8 cellular contexts compared by ENCODE assay signal in genomic region chr5:72018158-72018803, GRCh38.
DNase-seq lines count a peak whose midpoint lies in the region; ATAC-seq and TF ChIP-seq lines count a peak whose summit lies in the region.

No MANE protein-coding gene starts in this region.

- in situ Hi-C loops in transverse colon (cut with MboI; ENCODE audit: low pct_ligation_motif_present in 1 of 4, low pct_unique_long_range_greater_than_20kb in 1 of 4, low sequenced_read_pairs in 3 of 4): loop anchor here in 1 of 4 donors (25.0 kb wide), 1 partner anchor 231 kb away; no protein-coding TSS in a partner anchor

- no peaks in the 10 kb centered on the region for H3K36me3 Mint-ChIP-seq in effector memory CD8-positive, alpha-beta T cell (ENCODE audit: insufficient read depth)
- peaks cover 6% of the 10 kb centered on the region for H3K36me3 Mint-ChIP-seq in natural killer cell treated with Interleukin-12 subunit alpha and Interleukin-12 subunit beta and Interleukin-15 and Interleukin-18, amount 100 ng/mL, for 72 hours

- WGBS in transverse colon (ENCODE audit: low coverage in 1 of 2), 2 donors: 30% methylated on average over 1 of the region's 1 CpG; no CpG with 5 or more reads in 1 of the 2 donors

- no peak for TF ChIP-seq EP300 in transverse colon (IDR thresholded peaks at IDR 0.05; ENCODE audit: low read depth)

- no peaks in the 10 kb centered on the region for H3K9me3 Mint-ChIP-seq in effector memory CD8-positive, alpha-beta T cell
- H3K9me3 Mint-ChIP-seq in natural killer cell treated with Interleukin-12 subunit alpha and Interleukin-12 subunit beta and Interleukin-15 and Interleukin-18, amount 100 ng/mL, for 72 hours: no peaks in the 10 kb centered on the region

- no peaks in the 10 kb centered on the region for H3K9me3 ChIP-seq in cardiac muscle cell (ENCODE audit: low read depth)
- H3K9me3 ChIP-seq in transverse colon: no peaks in the 10 kb centered on the region

- intact Hi-C loops in Right ventricle myocardium inferior (cut with DNase I) (loop anchor here (5.0 kb wide), 1 partner anchor 236 kb away; no protein-coding TSS in a partner anchor), transverse colon (cut with DNase I; ENCODE audit: low total_unique reads) (no loop called here)

- peak; percentile 27 to 63 for DNase-seq in cardiac muscle cell (ENCODE audit: low read depth in 1 of 2, low spot score in 1 of 2)
- DNase-seq in Right ventricle myocardium inferior (ENCODE audit: missing footprints): no peak
- peak; percentile 65 for DNase-seq in NB4 (ENCODE audit: low read depth)
- peak; percentile 25 to 53 for DNase-seq in activated CD4-positive, alpha-beta T cell treated with anti-CD3 and anti-CD28 coated beads, Interleukin-2, amount 50 U/mL, for 24 hours (ENCODE audit: low read depth in 1 of 2, low spot score in 1 of 2)
- peak; percentile 32 to 43 (median 42) for DNase-seq in effector memory CD8-positive, alpha-beta T cell
- DNase-seq in natural killer cell treated with Interleukin-12 subunit alpha and Interleukin-12 subunit beta and Interleukin-15 and Interleukin-18, amount 100 ng/mL, for 72 hours (ENCODE audit: low spot score): peak; percentile 65
- DNase-seq in transverse colon: peak; percentile 71

- no peak overlapping the region for H3K27ac Mint-ChIP-seq in effector memory CD8-positive, alpha-beta T cell
- no peak overlapping the region for H3K27ac Mint-ChIP-seq in natural killer cell treated with Interleukin-12 subunit alpha and Interleukin-12 subunit beta and Interleukin-15 and Interleukin-18, amount 100 ng/mL, for 72 hours

- H3K4me1 Mint-ChIP-seq in effector memory CD8-positive, alpha-beta T cell (ENCODE audit: low read depth in 2 of 2): peaks cover 0 to 3% of the 10 kb centered on the region in 2 donors
- no peaks in the 10 kb centered on the region for H3K4me1 Mint-ChIP-seq in natural killer cell treated with Interleukin-12 subunit alpha and Interleukin-12 subunit beta and Interleukin-15 and Interleukin-18, amount 100 ng/mL, for 72 hours (ENCODE audit: low read depth in 2 of 2)

- no peak overlapping the region for H3K27ac ChIP-seq in cardiac muscle cell
- H3K27ac ChIP-seq in transverse colon: no peak overlapping the region

- H3K36me3 ChIP-seq in cardiac muscle cell: no peaks in the 10 kb centered on the region
- no peaks in the 10 kb centered on the region for H3K36me3 ChIP-seq in transverse colon

- no peaks in the 10 kb centered on the region for H3K4me1 ChIP-seq in cardiac muscle cell (ENCODE audit: low read depth)
- H3K4me1 ChIP-seq in transverse colon: no peaks in the 10 kb centered on the region

- H3K4me3 Mint-ChIP-seq in effector memory CD8-positive, alpha-beta T cell: no peak overlapping the region
- H3K4me3 Mint-ChIP-seq in natural killer cell treated with Interleukin-12 subunit alpha and Interleukin-12 subunit beta and Interleukin-15 and Interleukin-18, amount 100 ng/mL, for 72 hours: no peak overlapping the region

- no peak for ATAC-seq in Right ventricle myocardium inferior
- peak; percentile 48 for ATAC-seq in effector memory CD8-positive, alpha-beta T cell (replicated peaks)
- ATAC-seq in natural killer cell treated with Interleukin-12 subunit alpha and Interleukin-12 subunit beta and Interleukin-15 and Interleukin-18, amount 100 ng/mL, for 72 hours: peak in 1 of 2 donors; percentile 65
- no peak for ATAC-seq in HG03139 (IDR thresholded peaks at IDR 0.05; ENCODE audit: unreplicated experiment)

- peak; percentile 93 for TF ChIP-seq CTCF in cardiac muscle cell (IDR thresholded peaks at IDR 0.05; ENCODE audit: low read depth, low read length)
- peak; percentile 96 for TF ChIP-seq CTCF in NB4 (IDR thresholded peaks at IDR 0.05; ENCODE audit: low read depth, low read length)
- TF ChIP-seq CTCF in transverse colon (IDR thresholded peaks at IDR 0.05): peak; percentile 85 to 98 (median 91)

- H3K27me3 Mint-ChIP-seq in effector memory CD8-positive, alpha-beta T cell: peaks cover 42 to 65% of the 10 kb centered on the region in 2 donors
- peaks cover 24 to 39% of the 10 kb centered on the region in 2 donors for H3K27me3 Mint-ChIP-seq in natural killer cell treated with Interleukin-12 subunit alpha and Interleukin-12 subunit beta and Interleukin-15 and Interleukin-18, amount 100 ng/mL, for 72 hours

- no peak for TF ChIP-seq POLR2A in NB4 (IDR thresholded peaks at IDR 0.05; ENCODE audit: extremely low read depth, insufficient read length)
- TF ChIP-seq POLR2A in transverse colon (IDR thresholded peaks at IDR 0.05): no peak

- no peak overlapping the region for H3K4me3 ChIP-seq in cardiac muscle cell
- H3K4me3 ChIP-seq in NB4 (ENCODE audit: low read depth, low read length): no peak overlapping the region
- H3K4me3 ChIP-seq in transverse colon: no peak overlapping the region

- H3K27me3 ChIP-seq in cardiac muscle cell (no peaks in the 10 kb centered on the region), transverse colon (no peaks in the 10 kb centered on the region)
